ENCODE assay signal across 1 cellular context in genomic region chr19:4357921-4358326, GRCh38.
A peak's percentile ranks its signal among the peaks of the same experiment; 100 is the strongest.
TF ChIP-seq lines count a peak whose summit lies in the region.

No MANE protein-coding gene starts in this region.

TF ChIP-seq in HEK293, 187 proteins besides CTCF, POLR2A, EP300 and RAD21:
- TF ChIP-seq KLF1 (tag by site-specific recombination; IDR thresholded peaks at IDR 0.05) (no peak), HIC1 (tag by site-specific recombination; IDR thresholded peaks at IDR 0.05) (peak; percentile 59), ZNF280C (tag by site-specific recombination; IDR thresholded peaks at IDR 0.05) (no peak)
